ENCODE assay signal across 8 cellular contexts in the genomic region with DNA sequence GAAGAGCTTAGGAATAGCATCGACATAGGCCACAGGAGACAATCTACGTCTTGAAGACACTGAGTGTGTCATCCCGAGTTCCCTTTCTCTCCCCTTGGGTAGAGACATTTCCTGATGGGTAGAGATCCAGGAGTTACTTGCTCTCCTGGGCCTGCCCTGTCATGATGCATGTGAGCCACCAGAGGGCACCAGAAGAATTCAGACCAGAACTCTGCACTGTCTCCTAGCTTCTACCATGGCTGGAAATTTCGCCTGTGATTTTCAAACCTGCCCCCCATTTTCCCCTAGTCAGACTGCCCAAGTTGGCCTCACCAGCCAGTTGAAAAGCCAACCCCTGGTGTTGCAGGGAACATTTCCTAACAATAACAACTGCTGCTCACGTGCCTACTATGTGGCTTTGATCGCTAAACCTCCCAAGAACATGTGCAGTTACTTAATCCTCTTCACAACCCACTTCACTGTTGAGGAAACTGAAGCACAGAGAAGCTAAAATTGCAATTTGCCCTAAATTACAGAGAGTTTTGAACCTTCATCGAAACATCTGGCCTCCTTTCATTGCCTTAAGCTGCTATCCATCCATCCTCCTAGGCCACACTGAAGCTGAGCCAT. TPM values are rescaled to one million over a fixed set of nuclear protein-coding genes. Genes with fewer than 3 reads are reported as not detected.
A peak's percentile ranks its signal among the peaks of the same experiment; 100 is the strongest.
DNase-seq lines count a peak whose midpoint lies in the region; ATAC-seq, FAIRE-seq and TF ChIP-seq lines count a peak whose summit lies in the region.

No MANE protein-coding gene starts in this region.

- H3K36me3 ChIP-seq in trophoblast cell (ENCODE audit: control insufficient read depth in 1 of 2, insufficient read depth in 2 of 2, low read length in 2 of 2) (peaks cover 50 to 71% of the 10 kb centered on the region in 2 experiments), aorta (ENCODE audit: control insufficient read depth in 1 of 2, insufficient read depth in 2 of 2, low read length in 1 of 2) (no peaks in the 10 kb centered on the region)

- no peak overlapping the region for H2BK120ac ChIP-seq in trophoblast cell (ENCODE audit: insufficient read depth, low read length, poor library complexity)

- ATAC-seq in GM21576 (IDR thresholded peaks at IDR 0.05; ENCODE audit: unreplicated experiment) (peak; percentile 81), aorta (ENCODE audit: low FRiP score) (peak; percentile 84)

- no peak overlapping the region for H3K9ac ChIP-seq in trophoblast cell (ENCODE audit: low read length)

- H3K27me3 Mint-ChIP-seq in glutamatergic neuron (ENCODE audit: unreplicated experiment) = peaks cover 7% of the 10 kb centered on the region

- no peak overlapping the region for H4K8ac ChIP-seq in trophoblast cell (ENCODE audit: low read depth, low read length)

- no peak overlapping the region for H4K91ac ChIP-seq in trophoblast cell (ENCODE audit: low read depth, low read length)

- no peak overlapping the region for H3K4me3 Mint-ChIP-seq in glutamatergic neuron (ENCODE audit: unreplicated experiment)

- H3K4me1 Mint-ChIP-seq in glutamatergic neuron (ENCODE audit: low read depth, unreplicated experiment) = peaks cover 1% of the 10 kb centered on the region

- H3K27me3 ChIP-seq in trophoblast cell (ENCODE audit: insufficient read depth, low read length) (no peaks in the 10 kb centered on the region), aorta (ENCODE audit: control insufficient read depth in 1 of 2, insufficient read depth in 2 of 2, low read length in 1 of 2) (no peaks in the 10 kb centered on the region)

- no peak overlapping the region for H3K4ac ChIP-seq in trophoblast cell (ENCODE audit: low read depth, low read length)

- no peak overlapping the region for H3K23ac ChIP-seq in trophoblast cell (ENCODE audit: low read length)

- H3K14ac ChIP-seq in trophoblast cell (ENCODE audit: low read length) = no peak overlapping the region

- H3K9me3 Mint-ChIP-seq in glutamatergic neuron (ENCODE audit: unreplicated experiment) = no peaks in the 10 kb centered on the region

- TF ChIP-seq CTCF in glutamatergic neuron (IDR thresholded peaks at IDR 0.05; ENCODE audit: partially characterized antibody, unreplicated experiment) = peak; percentile 88

- no peak overlapping the region for H2BK5ac ChIP-seq in trophoblast cell (ENCODE audit: low read depth, low read length, poor library complexity)

- H3K4me3 ChIP-seq in trophoblast cell (ENCODE audit: low read depth, low read length) (no peak overlapping the region), aorta (ENCODE audit: low read length in 2 of 2) (no peak overlapping the region)

- DNase-seq in ELF-1 (ENCODE audit: low read depth, low spot score) = peak; percentile 62
- DNase-seq in HuH-7.5 (ENCODE audit: low spot score) = peak; percentile 79
- DNase-seq in RCC 7860 (ENCODE audit: low spot score) = peak; percentile 41
- DNase-seq in activated effector memory CD4-positive, alpha-beta T cell treated with anti-CD3 and anti-CD28 coated beads, Interleukin-2, amount 50 U/mL, for 16 hours = peak; percentile 82
- DNase-seq in glutamatergic neuron = peak; percentile 78
- peak; percentile 46 to 81 for DNase-seq in trophoblast cell
- peak in 1 of 2 donors; percentile 73 for DNase-seq in aorta

- peak overlapping the region; percentile 16 for H2BK12ac ChIP-seq in trophoblast cell (ENCODE audit: low read length)

- no peak overlapping the region for H4K12ac ChIP-seq in trophoblast cell (ENCODE audit: low read depth, low read length)

- H3K9me3 ChIP-seq in trophoblast cell (ENCODE audit: insufficient read depth, low read depth, low read length) = peaks cover 3% of the 10 kb centered on the region
- no peaks in the 10 kb centered on the region for H3K9me3 ChIP-seq in aorta (ENCODE audit: control insufficient read depth, low read length)

- intact Hi-C loops in aorta (cut with DNase I) = loop anchor here (5.0 kb wide), 3 partner anchors 37 to 277 kb away; no protein-coding TSS in a partner anchor

- peaks cover 5% of the 10 kb centered on the region for H3K79me1 ChIP-seq in trophoblast cell (ENCODE audit: low read length)

- H3K27ac ChIP-seq in trophoblast cell (ENCODE audit: low read depth, low read length) (no peak overlapping the region), aorta (ENCODE audit: low read depth in 1 of 2, low read length in 2 of 2) (no peak overlapping the region)

- no peaks in the 10 kb centered on the region for H3K36me3 Mint-ChIP-seq in glutamatergic neuron (ENCODE audit: unreplicated experiment)

- H3K4me1 ChIP-seq in trophoblast cell (ENCODE audit: control insufficient read depth in 1 of 2, insufficient read depth in 2 of 2, low read length in 2 of 2) = peaks cover 21 to 25% of the 10 kb centered on the region in 2 experiments
- H3K4me1 ChIP-seq in aorta (ENCODE audit: control insufficient read depth in 1 of 2, insufficient read depth in 2 of 2, low read length in 2 of 2) = no peaks in the 10 kb centered on the region

- no peak overlapping the region for H3K4me2 ChIP-seq in trophoblast cell (ENCODE audit: low read length)

- no CpG with 5 or more reads among the region's 7 CpGs for WGBS in trophoblast cell (ENCODE audit: extremely low coverage, insufficient coverage, insufficient read length)
- WGBS in aorta, 2 donors = 41 to 47% methylated on average over 7 of the region's 7 CpGs

- no peak overlapping the region for H2AFZ ChIP-seq in trophoblast cell (ENCODE audit: insufficient read depth, low read length, poor library complexity)

- H3K27ac Mint-ChIP-seq in glutamatergic neuron (ENCODE audit: unreplicated experiment) = no peak overlapping the region

- H3K18ac ChIP-seq in trophoblast cell (ENCODE audit: low read length) = no peak overlapping the region

- FAIRE-seq in RCC 7860 (lab: Jason Lieb, UNC) = no peak

- H2AK5ac ChIP-seq in trophoblast cell (ENCODE audit: low read length) = peak overlapping the region; percentile 10

- H3K79me2 ChIP-seq in trophoblast cell (ENCODE audit: control insufficient read depth, insufficient read depth, low read length, poor library complexity) = no peaks in the 10 kb centered on the region

RNA-seq across cellular contexts. Expression of a gene that starts 47.2 kb away (rescaled TPM):
- 169 TPM for total RNA-seq in glutamatergic neuron (ENCODE audit: unreplicated experiment)
- polyA plus RNA-seq in trophoblast cell (2013) = 114 and 118 TPM in 2 replicates
- 100 to 1,000 TPM in 1 of 2 donors, 10 to 100 TPM in 1; 97.9 to 118 TPM for total RNA-seq in aorta
- polyA plus RNA-seq in aorta = 100 to 1,000 TPM; 133 to 204 TPM
